8 cellular contexts compared by ENCODE assay signal in genomic region chr11:65417702-65418430, GRCh38. TPM values are rescaled to one million over a fixed set of nuclear protein-coding genes. Genes with fewer than 3 reads are reported as not detected.
A peak's percentile ranks its signal among the peaks of the same experiment; 100 is the strongest.
DNase-seq lines count a peak whose midpoint lies in the region; ATAC-seq and TF ChIP-seq lines count a peak whose summit lies in the region.

No MANE protein-coding gene starts in this region.

- H3K27ac ChIP-seq in gastroesophageal sphincter = peak overlapping the region; percentile 97 to 100 (median 98)
- peak overlapping the region; percentile 100 for H3K27ac ChIP-seq in parathyroid adenoma

- H3K9me3 ChIP-seq in gastroesophageal sphincter (no peaks in the 10 kb centered on the region), parathyroid adenoma (ENCODE audit: control insufficient read depth, low read length) (no peaks in the 10 kb centered on the region)

- H3K27me3 ChIP-seq in gastroesophageal sphincter (no peaks in the 10 kb centered on the region), parathyroid adenoma (ENCODE audit: control insufficient read depth, insufficient read depth, low read length) (no peaks in the 10 kb centered on the region)

- H3K27ac Mint-ChIP-seq in activated T-helper 17 cell treated with anti-CD3 and anti-CD28 coated beads, Interleukin-2, amount 50 U/mL, for 72 hours = peak overlapping the region; percentile 100

- peaks cover 21% of the 10 kb centered on the region for H3K4me1 Mint-ChIP-seq in activated T-helper 17 cell treated with anti-CD3 and anti-CD28 coated beads, Interleukin-2, amount 50 U/mL, for 72 hours

- H3K4me3 Mint-ChIP-seq in activated T-helper 17 cell treated with anti-CD3 and anti-CD28 coated beads, Interleukin-2, amount 50 U/mL, for 72 hours = peak overlapping the region; percentile 99

- peak; percentile 36 for DNase-seq in activated naive CD4-positive, alpha-beta T cell treated with Interleukin-2 at 50 U/mL for 16 hours
- DNase-seq in activated naive CD4-positive, alpha-beta T cell treated with anti-CD3 and anti-CD28 coated beads, Interleukin-2, amount 50 U/mL, for 16 hours = no peak
- DNase-seq in SKM-1 treated with dmso at 0.1 percent for 144 hours (lab: John Stamatoyannopoulos, UW; ENCODE audit: unreplicated experiment) = no peak

- TF ChIP-seq EP300 in gastroesophageal sphincter (IDR thresholded peaks at IDR 0.05) = no peak

- H2AFZ ChIP-seq in parathyroid adenoma = no peak overlapping the region

- no peak for TF ChIP-seq CTCF in gastroesophageal sphincter (IDR thresholded peaks at IDR 0.05)
- no peak for TF ChIP-seq CTCF in parathyroid adenoma (IDR thresholded peaks at IDR 0.05)

- peak overlapping the region; percentile 94 for H3K4me2 ChIP-seq in parathyroid adenoma (ENCODE audit: low read length)

- peaks cover 65% of the 10 kb centered on the region for H3K36me3 Mint-ChIP-seq in activated T-helper 17 cell treated with anti-CD3 and anti-CD28 coated beads, Interleukin-2, amount 50 U/mL, for 72 hours (ENCODE audit: low read depth)

- no peak for TF ChIP-seq POLR2A in gastroesophageal sphincter (IDR thresholded peaks at IDR 0.05)

- peaks cover 29% of the 10 kb centered on the region for H3K79me2 ChIP-seq in parathyroid adenoma

- ATAC-seq in activated T-helper 17 cell treated with anti-CD3 and anti-CD28 coated beads, Interleukin-2, amount 50 U/mL, for 72 hours (replicated peaks) = no peak
- peak; percentile 4 for ATAC-seq in gastroesophageal sphincter
- no peak for ATAC-seq in HG03354 (IDR thresholded peaks at IDR 0.05; ENCODE audit: poor library complexity, severe bottlenecking, unreplicated experiment)
- no peak for ATAC-seq in HG02623 (IDR thresholded peaks at IDR 0.05; ENCODE audit: unreplicated experiment)

- H3K4me1 ChIP-seq in gastroesophageal sphincter (peaks cover 6 to 64% (median 39%) of the 10 kb centered on the region in 3 donors), parathyroid adenoma (peaks cover 27% of the 10 kb centered on the region)

- H3K4me3 ChIP-seq in gastroesophageal sphincter (peak overlapping the region in 1 of 2 donors; percentile 81), parathyroid adenoma (ENCODE audit: low read depth, low read length) (peak overlapping the region; percentile 67)

- 9 to 12% methylated on average over 7 to 9 of the region's 19 CpGs for WGBS in gastroesophageal sphincter (ENCODE audit: low coverage in 1 of 2), 2 donors

- no peaks in the 10 kb centered on the region for H3K27me3 Mint-ChIP-seq in activated T-helper 17 cell treated with anti-CD3 and anti-CD28 coated beads, Interleukin-2, amount 50 U/mL, for 72 hours

- H3K36me3 ChIP-seq in gastroesophageal sphincter (peaks cover 0 to 8% of the 10 kb centered on the region in 2 donors), parathyroid adenoma (ENCODE audit: control insufficient read depth, insufficient read depth, low read length) (no peaks in the 10 kb centered on the region)

- peak overlapping the region; percentile 41 for H3K9ac ChIP-seq in parathyroid adenoma

- H3K9me3 Mint-ChIP-seq in activated T-helper 17 cell treated with anti-CD3 and anti-CD28 coated beads, Interleukin-2, amount 50 U/mL, for 72 hours = no peaks in the 10 kb centered on the region

RNA-seq across cellular contexts. Expression of gene NEAT1, which starts 4.7 kb away (rescaled TPM):
- total RNA-seq in activated T-helper 17 cell treated with anti-CD3 and anti-CD28 coated beads, Interleukin-2, amount 50 U/mL, for 72 hours = 1,000 to 10,000 TPM in 1 of 2 donors, 100 to 1,000 TPM in 1; 823 to 2,912 TPM
- 100 to 1,000 TPM in 2 of 4 donors, 10 to 100 TPM in 2; 21.0 to 341 (median 183) TPM for total RNA-seq in gastroesophageal sphincter

RNA-seq across cellular contexts. Expression of gene FRMD8, which starts 31.4 kb away (rescaled TPM):
- total RNA-seq in activated T-helper 17 cell treated with anti-CD3 and anti-CD28 coated beads, Interleukin-2, amount 50 U/mL, for 72 hours = 10 to 100 TPM; 49.6 to 52.1 TPM
- 10 to 100 TPM; 19.9 to 31.5 (median 21.3) TPM for total RNA-seq in gastroesophageal sphincter

RNA-seq across cellular contexts. Expression of gene SLC25A45, which starts 35.4 kb away (rescaled TPM):
- total RNA-seq in activated T-helper 17 cell treated with anti-CD3 and anti-CD28 coated beads, Interleukin-2, amount 50 U/mL, for 72 hours = 10 to 100 TPM; 18.0 to 20.1 TPM
- 10 to 100 TPM in 1 of 4 donors, 1 to 10 TPM in 3; 3.7 to 11.5 (median 7.5) TPM for total RNA-seq in gastroesophageal sphincter
